Comparison of ENCODE assay signal across 9 cellular contexts in genomic region chr18:11389281-11389680, GRCh38.
"Had no signal": no experiment of that assay in that cellular context is flagged by ENCODE, and none has a peak within 500 bp of the region (broad histone marks: within the 10 kb centered on the region; RNA-seq: fewer than 3 reads in every experiment).

No MANE protein-coding gene starts in this region.

- H3K4me1 Mint-ChIP-seq: IgD-negative memory B cell had no signal

- FAIRE-seq: H1, HepG2, K562 had no signal

- H3K27ac Mint-ChIP-seq: GM23338, HFFc6, IgD-negative memory B cell had no signal

- H3K36me3 Mint-ChIP-seq: IgD-negative memory B cell had no signal

- ATAC-seq: GM23338, HCT116, HepG2, K562 had no signal

- DNase-seq: H7, HFFc6, KG1 had no signal

- H3K9me3 Mint-ChIP-seq: GM23338, HFFc6 had no signal

- H3K4me3 Mint-ChIP-seq: GM23338, HFFc6, IgD-negative memory B cell had no signal

- H3K27me3 Mint-ChIP-seq: IgD-negative memory B cell had no signal
